1 cellular context compared by ENCODE assay signal in genomic region chr2:460861-461260, GRCh38.
TF ChIP-seq lines count a peak whose summit lies in the region.

No MANE protein-coding gene starts in this region.

TF ChIP-seq in WTC11, 78 proteins besides CTCF, POLR2A, EP300 and RAD21 (continued from another document):
- no peak for TF ChIP-seq MAX (CRISPR knock-in tag; IDR thresholded peaks at IDR 0.05)
- TF ChIP-seq ATF3 (CRISPR knock-in tag; conservative IDR thresholded peaks at IDR 0.05), result no peak
- no peak for TF ChIP-seq ZNF121 (CRISPR knock-in tag; IDR thresholded peaks at IDR 0.05)
TF ChIP-seq in WTC11: peak in this region for 0.
